In genomic region chr16:7470344-7470743, GRCh38 we compare ENCODE assay signal across 29 cellular contexts.
"Had no signal": no experiment of that assay in that cellular context is flagged by ENCODE, and none has a peak within 500 bp of the region (broad histone marks: within the 10 kb centered on the region; RNA-seq: fewer than 3 reads in every experiment).

No MANE protein-coding gene starts in this region.

- H3K27me3 ChIP-seq: neural progenitor cell, ovary, spleen, suprapubic skin, testis, tibial artery, transverse colon, upper lobe of left lung, uterus had no signal

- H3K9ac ChIP-seq: neural progenitor cell, parathyroid adenoma had no signal

- H3K4me3 ChIP-seq: neural progenitor cell, ovary, psoas muscle, skin epidermis, smooth muscle cell, spleen, suprapubic skin, testis, tibial artery, transverse colon, upper lobe of left lung, uterus had no signal

- H3K9me3 ChIP-seq: ovary, psoas muscle, suprapubic skin, testis, tibial artery, transverse colon, upper lobe of left lung, uterus had no signal

- H3K4me2 ChIP-seq: neural progenitor cell, smooth muscle cell had no signal

- H3K79me2 ChIP-seq: parathyroid adenoma had no signal

- ATAC-seq: naive thymus-derived CD4-positive, alpha-beta T cell; natural killer cell; right cardiac atrium; sciatic nerve; stimulated activated memory B cell treated with anti-CD40 and anti-IgM and Interleukin-4, amounts not matched to agents 10 μg/mL and 1 μg/mL and 100 μg/mL, for 72 hours; stimulated activated naive CD8-positive, alpha-beta T cell treated with anti-CD3 and anti-CD28 coated beads, Interleukin-15, amount 100 ng/mL, for 72 hours; stimulated activated naive CD8-positive, alpha-beta T cell treated with anti-CD3 and anti-CD28 coated beads, Interleukin-15, Interleukin-2, amounts not matched to agents 100 U/mL and 50 U/mL, for 24 hours had no signal

- H3K36me3 ChIP-seq: neural progenitor cell, ovary, spleen, suprapubic skin, tibial artery, transverse colon, upper lobe of left lung, uterus had no signal

- H2AFZ ChIP-seq: neural progenitor cell, parathyroid adenoma had no signal

- H3K4me1 ChIP-seq: neural progenitor cell, parathyroid adenoma, spleen, suprapubic skin, testis, tibial artery, transverse colon, upper lobe of left lung, uterus had no signal

- H3K27ac ChIP-seq: neural progenitor cell, ovary, parathyroid adenoma, psoas muscle, skin epidermis, spleen, suprapubic skin, testis, tibial artery, transverse colon, upper lobe of left lung, uterus had no signal

- DNase-seq: naive thymus-derived CD4-positive, alpha-beta T cell; natural killer cell; occipital lobe; ovary; posterior cingulate gyrus; psoas muscle; right cardiac atrium; spleen; stimulated activated CD4-positive, alpha-beta T cell treated with anti-CD3 and anti-CD28 coated beads, Interleukin-12 subunit alpha, Interleukin-12 subunit beta, amount 100 ng/mL, for 4 hours; stimulated activated CD4-positive, alpha-beta T cell treated with anti-CD3 and anti-CD28 coated beads, Interleukin-1b, Interleukin-23, amount 100 ng/mL, for 48 hours; stimulated activated CD4-positive, alpha-beta T cell treated with anti-CD3 and anti-CD28 coated beads, Interleukin-4, amount 100 ng/mL, for 1 hour; stimulated activated CD4-positive, alpha-beta T cell treated with anti-CD3 and anti-CD28 coated beads, Interleukin-4, amount 100 ng/mL, for 4 hours; stimulated activated CD8-positive, alpha-beta memory T cell treated with anti-CD3 and anti-CD28 coated beads, Interleukin-4, amount 100 ng/mL, for 48 hours; stimulated activated naive CD4-positive, alpha-beta T cell; stimulated activated naive CD8-positive, alpha-beta T cell treated with anti-CD3 and anti-CD28 coated beads, Interleukin-15, amount 100 ng/mL, for 72 hours; stimulated activated naive CD8-positive, alpha-beta T cell treated with anti-CD3 and anti-CD28 coated beads, Interleukin-15, Interleukin-2, amounts not matched to agents 100 U/mL and 50 U/mL, for 24 hours; substantia nigra; testis; tibial artery; transverse colon; upper lobe of left lung; uterus had no signal
